In the genomic region with DNA sequence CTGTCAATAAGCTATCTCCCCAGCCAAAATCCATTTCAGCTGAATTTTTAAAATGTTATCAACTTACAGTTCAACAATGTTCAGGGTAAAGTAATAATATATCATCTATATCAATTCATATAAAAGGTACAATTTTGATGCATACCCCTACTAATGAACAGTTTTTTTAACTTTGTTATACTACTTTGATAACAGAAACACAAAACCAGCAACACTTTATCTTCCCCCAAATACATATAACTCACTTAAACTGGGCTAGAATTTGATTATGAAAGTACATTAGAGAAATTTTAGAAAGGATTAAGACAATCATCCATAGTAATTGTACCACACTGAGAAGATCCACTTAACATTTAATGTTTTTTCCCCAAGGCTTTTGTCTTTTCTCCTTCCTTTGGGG, we compare ENCODE assay signal across 21 cellular contexts. TPM values are rescaled to one million over a fixed set of nuclear protein-coding genes. Genes with fewer than 3 reads are reported as not detected.
DNase-seq lines count a peak whose midpoint lies in the region; ATAC-seq and TF ChIP-seq lines count a peak whose summit lies in the region.
"Had no signal": no experiment of that assay in that cellular context is flagged by ENCODE, and none has a peak within 500 bp of the region (broad histone marks: within the 10 kb centered on the region; RNA-seq: fewer than 3 reads in every experiment).

No MANE protein-coding gene starts in this region.

- H3K4me1 Mint-ChIP-seq in brain (peaks cover 74% of the 10 kb centered on the region), natural killer cell (peaks cover 0 to 10% of the 10 kb centered on the region in 2 donors)

- H3K4me2 ChIP-seq in SK-N-SH (no peak overlapping the region), neural cell (ENCODE audit: low read length) (no peak overlapping the region), Karpas-422 (ENCODE audit: low read depth, low read length, poor library complexity, severe bottlenecking) (no peak overlapping the region)
- H3K4me2 ChIP-seq: A549; BLaER1 treated with 17β-estradiol and CSF1 and Interleukin-3, amounts not matched to agents 10 nM and 100 nM had no signal

- DNase-seq in SK-N-SH = peak; percentile 22
- no peak for DNase-seq in natural killer cell
- no peak for DNase-seq in Karpas-422
- DNase-seq: 8988T; ACHN; AML-193; BE2C; CD4-positive, alpha-beta T cell; CD8-positive, alpha-beta memory T cell; DMS 273 treated with DMSO at 0.1 percent for 48 hours; DMS79; GDM1; H7 had no signal

- no peak for ATAC-seq in natural killer cell
- no peak for ATAC-seq in HG03175 (IDR thresholded peaks at IDR 0.05; ENCODE audit: unreplicated experiment)
- ATAC-seq: A549, GM12878 had no signal

- H3K9me3 Mint-ChIP-seq in brain (peaks cover 0 to 4% (median 0%) of the 10 kb centered on the region in 5 experiments), natural killer cell (no peaks in the 10 kb centered on the region)
- H3K9me3 Mint-ChIP-seq: CD4-positive, alpha-beta T cell; CD8-positive, alpha-beta memory T cell had no signal

- peaks cover 29% of the 10 kb centered on the region for H3K27me3 ChIP-seq in SK-N-SH (ENCODE audit: insufficient read depth)
- no peaks in the 10 kb centered on the region for H3K27me3 ChIP-seq in neural cell (ENCODE audit: insufficient read depth, low read depth, low read length)
- H3K27me3 ChIP-seq in Karpas-422 (ENCODE audit: low read length) = no peaks in the 10 kb centered on the region

- H2AFZ ChIP-seq in SK-N-SH (ENCODE audit: low read depth) (no peak overlapping the region), neural cell (ENCODE audit: low read depth, low read length) (no peak overlapping the region), Karpas-422 (ENCODE audit: low read length) (no peak overlapping the region)
- H2AFZ ChIP-seq: GM23248 had no signal

- POLR2A ChIA-PET in SK-N-SH (lab: Yijun Ruan, JAX) = no interaction called here

- H3K9ac ChIP-seq in SK-N-SH = no peak overlapping the region
- no peak overlapping the region for H3K9ac ChIP-seq in neural cell (ENCODE audit: low read length)
- no peak overlapping the region for H3K9ac ChIP-seq in Karpas-422 (ENCODE audit: low read length)
- H3K9ac ChIP-seq: BLaER1 treated with 17β-estradiol and CSF1 and Interleukin-3, amounts not matched to agents 10 nM and 100 nM; GM23248 had no signal

- H3K36me3 ChIP-seq in SK-N-SH (replicated peaks in 1 of 2; ENCODE audit: control insufficient read depth in 1 of 2, insufficient read depth in 2 of 2, low read length in 1 of 2) = no peaks in the 10 kb centered on the region
- H3K36me3 ChIP-seq in neural cell (ENCODE audit: insufficient read depth, low read length) = peaks cover 9% of the 10 kb centered on the region
- H3K36me3 ChIP-seq in Karpas-422 (ENCODE audit: insufficient read depth, low read length) = no peaks in the 10 kb centered on the region
- H3K36me3 ChIP-seq: BE2C; BLaER1 treated with 17β-estradiol and CSF1 and Interleukin-3, amounts not matched to agents 10 nM and 100 nM had no signal

- H3K79me2 ChIP-seq in SK-N-SH (ENCODE audit: insufficient read depth) (no peaks in the 10 kb centered on the region), neural cell (replicated peaks; ENCODE audit: insufficient read depth, low read length) (peaks cover 24% of the 10 kb centered on the region), Karpas-422 (ENCODE audit: low read length) (no peaks in the 10 kb centered on the region)

- TF ChIP-seq EP300 in SK-N-SH (IDR thresholded peaks at IDR 0.05; ENCODE audit: borderline replicate concordance in 1 of 2, low read depth in 1 of 2, low read length in 1 of 2) = no peak
- TF ChIP-seq EP300 in neural cell (conservative IDR thresholded peaks at IDR 0.05; ENCODE audit: poor library complexity, severe bottlenecking) = no peak

- H4K20me1 ChIP-seq in SK-N-SH (ENCODE audit: insufficient read depth) = no peaks in the 10 kb centered on the region
- H4K20me1 ChIP-seq in neural cell (ENCODE audit: insufficient read depth) = no peaks in the 10 kb centered on the region
- H4K20me1 ChIP-seq in Karpas-422 (ENCODE audit: insufficient read depth, low read depth, low read length) = no peaks in the 10 kb centered on the region

- H3K27ac ChIP-seq in SK-N-SH (ENCODE audit: low read depth in 2 of 2, low read length in 1 of 2) (peak overlapping the region in 1 of 2 experiments; percentile 57; a peak in 2 of 4 replicates), neural cell (ENCODE audit: low read length) (no peak overlapping the region), Karpas-422 (ENCODE audit: low read length) (no peak overlapping the region)
- H3K27ac ChIP-seq: A549; BLaER1 treated with 17β-estradiol and CSF1 and Interleukin-3, amounts not matched to agents 10 nM and 100 nM; GM23248 had no signal

- H3K4me3 ChIP-seq in SK-N-SH (ENCODE audit: low read depth in 2 of 2, low read length in 1 of 2) (no peak overlapping the region), neural cell (ENCODE audit: low read length) (peak overlapping the region; percentile 17), Karpas-422 (ENCODE audit: low read length) (no peak overlapping the region)
- H3K4me3 ChIP-seq: A549; BLaER1 treated with 17β-estradiol and CSF1 and Interleukin-3, amounts not matched to agents 10 nM and 100 nM; GM12878; GM23248 had no signal

- TF ChIP-seq RAD21 in SK-N-SH (IDR thresholded peaks at IDR 0.05; ENCODE audit: low read length) (no peak), neural cell (conservative IDR thresholded peaks at IDR 0.05) (no peak)

- no peak for TF ChIP-seq CTCF in SK-N-SH (IDR thresholded peaks at IDR 0.05)
- no peak for TF ChIP-seq CTCF in brain (conservative IDR thresholded peaks at IDR 0.05)
- TF ChIP-seq CTCF in neural cell (IDR thresholded peaks at IDR 0.05; ENCODE audit: poor library complexity, severe bottlenecking) = no peak
- no peak for TF ChIP-seq CTCF in natural killer cell (IDR thresholded peaks at IDR 0.05)

- H3K9me2 ChIP-seq in SK-N-SH (no peaks in the 10 kb centered on the region), neural cell (ENCODE audit: insufficient read depth, low read length) (no peaks in the 10 kb centered on the region), Karpas-422 (replicated peaks; ENCODE audit: insufficient read depth, low read length) (no peaks in the 10 kb centered on the region)

- H3K27me3 Mint-ChIP-seq in brain = peaks cover 17% of the 10 kb centered on the region
- peaks cover 46 to 79% of the 10 kb centered on the region in 2 donors for H3K27me3 Mint-ChIP-seq in natural killer cell (ENCODE audit: low read depth in 2 of 2)

- H3K4me1 ChIP-seq in SK-N-SH (ENCODE audit: control insufficient read depth in 1 of 2, insufficient read depth in 2 of 2, low read depth in 1 of 2, low read length in 1 of 2) (peaks cover 0 to 10% of the 10 kb centered on the region in 2 experiments; a peak in 3 of 4 replicates), Karpas-422 (ENCODE audit: low read length) (no peaks in the 10 kb centered on the region)
- H3K4me1 ChIP-seq: A549, BE2C had no signal

- CTCF ChIA-PET in SK-N-SH (lab: Yijun Ruan, JAX) = interaction anchor here (0.8 kb wide), 2 partner anchors 28 to 257 kb away, joined by 3 read pairs; no protein-coding TSS in a partner anchor

- intact Hi-C loops in natural killer cell (cut with micrococcal nuclease) = no loop called here

- H3K4me3 Mint-ChIP-seq in brain = peak overlapping the region in 4 of 5 experiments; percentile 1 to 43 (median 18)
- no peak overlapping the region for H3K4me3 Mint-ChIP-seq in natural killer cell
- H3K4me3 Mint-ChIP-seq: CD14-positive monocyte; CD4-positive, alpha-beta T cell; CD8-positive, alpha-beta memory T cell had no signal

- H3K36me3 Mint-ChIP-seq in brain = peaks cover 67% of the 10 kb centered on the region
- no peaks in the 10 kb centered on the region for H3K36me3 Mint-ChIP-seq in natural killer cell
- H3K36me3 Mint-ChIP-seq: CD8-positive, alpha-beta memory T cell had no signal

- peak overlapping the region in 1 of 5 experiments; percentile 5 for H3K27ac Mint-ChIP-seq in brain
- no peak overlapping the region for H3K27ac Mint-ChIP-seq in natural killer cell
- H3K27ac Mint-ChIP-seq: CD14-positive monocyte; CD4-positive, alpha-beta T cell; CD8-positive, alpha-beta memory T cell had no signal

- H3K9me3 ChIP-seq in SK-N-SH = no peaks in the 10 kb centered on the region
- no peaks in the 10 kb centered on the region for H3K9me3 ChIP-seq in neural cell (ENCODE audit: low read length)
- H3K9me3 ChIP-seq in Karpas-422 (ENCODE audit: low read length) = no peaks in the 10 kb centered on the region
- H3K9me3 ChIP-seq: A549, BE2C had no signal

- H3F3A ChIP-seq in SK-N-SH (replicated peaks; ENCODE audit: insufficient read depth) = peaks cover 18% of the 10 kb centered on the region
- H3F3A ChIP-seq in neural cell (ENCODE audit: insufficient read depth, low read length, poor library complexity, severe bottlenecking) = no peaks in the 10 kb centered on the region

TF ChIP-seq in SK-N-SH, 30 proteins besides CTCF, POLR2A, EP300 and RAD21 (continues in another document):
- TF ChIP-seq GATA2 (CRISPR knock-in tag; IDR thresholded peaks at IDR 0.05) (peak; percentile 47), NFIC (IDR thresholded peaks at IDR 0.05; ENCODE audit: borderline replicate concordance) (no peak)

TF ChIP-seq in neural cell, 6 proteins besides CTCF, POLR2A, EP300 and RAD21 (continues in another document):
- TF ChIP-seq MXI1 (conservative IDR thresholded peaks at IDR 0.05; ENCODE audit: poor library complexity, severe bottlenecking) = no peak

RNA-seq across cellular contexts. Expression of a gene that starts 5.1 kb away (rescaled TPM):
- polyA plus RNA-seq in SK-N-SH (2012; rRNA removed) = 2.9 and 3.1 TPM in 2 replicates
- 2.8 and 3.0 TPM in 2 replicates for polyA plus RNA-seq in SK-N-SH (2012; cell fraction: cytosol; rRNA removed)
- polyA plus RNA-seq in SK-N-SH (2012; cell fraction: nucleus; rRNA removed) = 2.4 and 6.1 TPM in 2 replicates
- polyA plus RNA-seq in brain (ENCODE audit: insufficient read depth, low read depth, low replicate concordance) = 8.0 TPM
- polyA plus RNA-seq in neural cell = 168 and 201 TPM in 2 replicates
- 86.4 and 91.0 TPM in 2 replicates for polyA minus RNA-seq in neural cell
- total RNA-seq in natural killer cell = not detected
- not detected in 2 replicates for total RNA-seq in Karpas-422 (2014; rRNA removed; shearing (Covaris generic); ENCODE audit: low replicate concordance)
- total RNA-seq: GM12878 had no signal
- polyA plus RNA-seq: A549; CD14-positive monocyte; CD8-positive, alpha-beta memory T cell had no signal

RNA-seq across cellular contexts. Expression of a gene that starts 30.0 kb away (rescaled TPM):
- polyA plus RNA-seq in SK-N-SH (2012; rRNA removed) (29.1 and 39.0 TPM in 2 replicates), brain (ENCODE audit: insufficient read depth, low read depth, low replicate concordance) (18.3 TPM), neural cell (135 and 141 TPM in 2 replicates)
- polyA plus RNA-seq in SK-N-SH (2012; cell fraction: cytosol; rRNA removed) = 47.3 and 68.6 TPM in 2 replicates
- 16.3 and 35.2 TPM in 2 replicates for polyA plus RNA-seq in SK-N-SH (2012; cell fraction: nucleus; rRNA removed)
- polyA minus RNA-seq in neural cell = 79.9 and 83.2 TPM in 2 replicates
- 100 to 1,000 TPM in 1 of 3 donors, 10 to 100 TPM in 2; 88.9 to 108 (median 92.9) TPM for total RNA-seq in natural killer cell
- total RNA-seq in Karpas-422 (2014; rRNA removed; shearing (Covaris generic); ENCODE audit: low replicate concordance) = 34.2 and 59.3 TPM in 2 replicates

RNA-seq across cellular contexts. Expression of a gene that starts 30.3 kb away (rescaled TPM):
- polyA plus RNA-seq in SK-N-SH (2012; rRNA removed) = 21.6 and 26.3 TPM in 2 replicates
- 39.6 and 64.4 TPM in 2 replicates for polyA plus RNA-seq in SK-N-SH (2012; cell fraction: cytosol; rRNA removed)
- 4.2 and 7.4 TPM in 2 replicates for polyA plus RNA-seq in SK-N-SH (2012; cell fraction: nucleus; rRNA removed)
- 44.6 TPM for polyA plus RNA-seq in brain (ENCODE audit: insufficient read depth, low read depth, low replicate concordance)
- polyA plus RNA-seq in neural cell = 157 and 207 TPM in 2 replicates
- polyA minus RNA-seq in neural cell = 79.4 and 93.9 TPM in 2 replicates
- total RNA-seq in natural killer cell = 10 to 100 TPM; 35.5 to 57.9 (median 37.1) TPM
- 137 and 188 TPM in 2 replicates for total RNA-seq in Karpas-422 (2014; rRNA removed; shearing (Covaris generic); ENCODE audit: low replicate concordance)

Comparison
In these comparisons a context has a peak if more than half of its experiments do, and no peak if none do; other contexts are left out.
1. RNA of a gene that starts 5.1 kb away (polyA plus RNA-seq): 168 to 201 TPM in neural cell; 8.0 TPM in brain (single experiment) and 2.4 to 6.1 TPM in SK-N-SH; every median in the first group is over 10 times any median in the second.